In the genomic region with DNA sequence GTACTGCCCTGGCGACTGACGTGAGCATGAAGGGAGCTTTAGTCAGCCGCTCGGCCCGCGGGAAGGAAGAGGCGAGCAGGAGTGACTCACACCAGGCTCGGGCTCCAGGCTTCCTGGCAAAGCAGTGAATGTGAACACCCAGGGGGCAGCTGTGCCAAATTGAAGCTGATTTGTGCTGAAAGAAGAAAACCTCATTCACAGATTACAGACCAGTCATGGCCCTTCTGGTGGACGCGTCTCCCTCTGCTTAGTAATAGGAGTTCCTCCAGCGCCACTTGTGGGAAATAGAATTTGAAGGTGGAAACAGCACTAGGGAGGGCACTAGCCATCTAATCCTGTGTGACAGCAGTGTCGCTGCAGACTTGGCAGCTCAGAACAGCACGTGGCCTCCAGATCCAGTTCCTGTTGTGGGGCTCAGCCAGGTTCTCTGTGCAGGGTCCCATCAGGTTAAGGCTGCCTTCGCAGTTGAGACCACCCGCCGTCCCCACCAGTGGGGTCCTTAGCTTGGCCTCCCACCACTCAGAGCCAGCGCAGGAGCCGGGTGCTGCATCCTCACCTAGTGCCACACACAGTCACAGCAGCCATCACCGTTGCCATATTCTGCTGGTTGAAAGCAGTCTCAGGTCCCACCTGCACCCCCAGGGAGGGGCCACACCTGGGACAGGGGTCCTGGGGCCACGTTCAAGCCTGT, we compare ENCODE assay signal across 9 cellular contexts.
DNase-seq lines count a peak whose midpoint lies in the region; ATAC-seq and TF ChIP-seq lines count a peak whose summit lies in the region.
"Had no signal": no experiment of that assay in that cellular context is flagged by ENCODE, and none has a peak within 500 bp of the region (broad histone marks: within the 10 kb centered on the region; RNA-seq: fewer than 3 reads in every experiment).

No MANE protein-coding gene starts in this region.

- no peaks in the 10 kb centered on the region for H3K27me3 ChIP-seq in hepatocyte

- no peaks in the 10 kb centered on the region for H3K9me3 ChIP-seq in hepatocyte (ENCODE audit: low read depth)

- H3K27ac Mint-ChIP-seq in stimulated activated naive B cell treated with anti-CD40 and anti-IgM and Interleukin-4, amounts not matched to agents 10 μg/mL and 1 μg/mL and 100 μg/mL, for 72 hours = no peak overlapping the region
- H3K27ac Mint-ChIP-seq: activated naive CD8-positive, alpha-beta T cell had no signal

- no peak for TF ChIP-seq CTCF in AG04449 (IDR thresholded peaks at IDR 0.05; ENCODE audit: insufficient read depth, low read length, missing control alignments)
- TF ChIP-seq CTCF in hepatocyte (IDR thresholded peaks at IDR 0.05; ENCODE audit: poor library complexity) = no peak

- H3K4me1 Mint-ChIP-seq in stimulated activated naive B cell treated with anti-CD40 and anti-IgM and Interleukin-4, amounts not matched to agents 10 μg/mL and 1 μg/mL and 100 μg/mL, for 72 hours = peaks cover 19 to 34% of the 10 kb centered on the region in 2 donors

- no peak overlapping the region for H2AFZ ChIP-seq in hepatocyte

- no peaks in the 10 kb centered on the region for H3K27me3 Mint-ChIP-seq in stimulated activated naive B cell treated with anti-CD40 and anti-IgM and Interleukin-4, amounts not matched to agents 10 μg/mL and 1 μg/mL and 100 μg/mL, for 72 hours
- H3K27me3 Mint-ChIP-seq: activated naive CD8-positive, alpha-beta T cell had no signal

- CTCF ChIA-PET in AG04449 (lab: Yijun Ruan, JAX) = interaction anchor here (1.0 to 2.8 kb wide), 4 partner anchors 8 to 400 kb away, joined by 3 to 10 read pairs (median 4); no protein-coding TSS in a partner anchor

- peak overlapping the region; percentile 70 for H3K27ac ChIP-seq in adipose tissue (ENCODE audit: low read depth, low read length)
- no peak overlapping the region for H3K27ac ChIP-seq in hepatocyte

- no peaks in the 10 kb centered on the region for H3K79me2 ChIP-seq in hepatocyte

- H3K9me2 ChIP-seq in hepatocyte (replicated peaks; ENCODE audit: insufficient read depth) = no peaks in the 10 kb centered on the region

- POLR2A ChIA-PET in AG04449 (lab: Yijun Ruan, JAX) = no interaction called here

- H3K9me3 Mint-ChIP-seq in stimulated activated naive B cell treated with anti-CD40 and anti-IgM and Interleukin-4, amounts not matched to agents 10 μg/mL and 1 μg/mL and 100 μg/mL, for 72 hours = no peaks in the 10 kb centered on the region

- peaks cover 32 to 51% of the 10 kb centered on the region in 2 donors for H3K36me3 Mint-ChIP-seq in stimulated activated naive B cell treated with anti-CD40 and anti-IgM and Interleukin-4, amounts not matched to agents 10 μg/mL and 1 μg/mL and 100 μg/mL, for 72 hours

- H3K4me2 ChIP-seq in hepatocyte = no peak overlapping the region

- H3K4me3 ChIP-seq in AG04449 (ENCODE audit: low read depth, low read length) (no peak overlapping the region), hepatocyte (no peak overlapping the region)

- H3K36me3 ChIP-seq in hepatocyte (replicated peaks; ENCODE audit: insufficient read depth, low read depth) = no peaks in the 10 kb centered on the region

- peak; percentile 85 for DNase-seq in AG04449 (ENCODE audit: low read depth, low spot score)
- DNase-seq in HT-29 (ENCODE audit: low spot score) = peak; percentile 82
- DNase-seq in hepatocyte (ENCODE audit: low spot score) = peak; percentile 50
- DNase-seq in stimulated activated naive B cell treated with anti-CD40 and anti-IgM and Interleukin-4, amounts not matched to agents 10 μg/mL and 1 μg/mL and 100 μg/mL, for 72 hours = peak; percentile 26
- no peak for DNase-seq in NCI-H526 (lab: John Stamatoyannopoulos, UW)

- peak; percentile 87 to 90 for ATAC-seq in stimulated activated naive B cell treated with anti-CD40 and anti-IgM and Interleukin-4, amounts not matched to agents 10 μg/mL and 1 μg/mL and 100 μg/mL, for 72 hours (replicated peaks)
- no peak for ATAC-seq in GM19035 (IDR thresholded peaks at IDR 0.05; ENCODE audit: unreplicated experiment)
- no peak for ATAC-seq in GM19467 (IDR thresholded peaks at IDR 0.05; ENCODE audit: unreplicated experiment)

- H3K4me3 Mint-ChIP-seq in stimulated activated naive B cell treated with anti-CD40 and anti-IgM and Interleukin-4, amounts not matched to agents 10 μg/mL and 1 μg/mL and 100 μg/mL, for 72 hours = peak overlapping the region in 1 of 2 donors; percentile 47
- H3K4me3 Mint-ChIP-seq: activated naive CD8-positive, alpha-beta T cell had no signal

- 59 to 78% (median 63%) methylated on average over 20 of the region's 20 CpGs for WGBS in adipose tissue, 3 donors
- 83% methylated on average over 20 of the region's 20 CpGs for WGBS in hepatocyte (ENCODE audit: low lambda C conversion rate, missing lambda C conversion rate)

- H4K20me1 ChIP-seq in hepatocyte (ENCODE audit: insufficient read depth, poor library complexity, severe bottlenecking) = no peaks in the 10 kb centered on the region

- H3K4me1 ChIP-seq in hepatocyte (ENCODE audit: insufficient read depth) = peaks cover 20% of the 10 kb centered on the region

Comparison
In these comparisons a context has a peak if more than half of its experiments do, and no peak if none do; other contexts are left out.
1. DNase-seq: peak in AG04449 (single experiment), HT-29 (single experiment), hepatocyte (single experiment) and stimulated activated naive B cell treated with anti-CD40 and anti-IgM and Interleukin-4, amounts not matched to agents 10 μg/mL and 1 μg/mL and 100 μg/mL, for 72 hours (single experiment); none in NCI-H526 (0 of 2).
2. ATAC-seq: peak in stimulated activated naive B cell treated with anti-CD40 and anti-IgM and Interleukin-4, amounts not matched to agents 10 μg/mL and 1 μg/mL and 100 μg/mL, for 72 hours (2 of 2); none in GM19035 (single experiment) and GM19467 (single experiment).